17 cellular contexts compared by ENCODE assay signal in genomic region chr3:16942955-16943354, GRCh38.
"Had no signal": no experiment of that assay in that cellular context is flagged by ENCODE, and none has a peak within 500 bp of the region (broad histone marks: within the 10 kb centered on the region; RNA-seq: fewer than 3 reads in every experiment).

No MANE protein-coding gene starts in this region.

- ATAC-seq: foreskin keratinocyte; right lobe of liver; stimulated activated naive CD8-positive, alpha-beta T cell treated with anti-CD3 and anti-CD28 coated beads, Interleukin-15, Interleukin-2, amounts not matched to agents 100 U/mL and 50 U/mL, for 24 hours; upper lobe of right lung; WTC11 had no signal

- H3K9me3 Mint-ChIP-seq: activated CD4-positive, alpha-beta T cell treated with anti-CD3 and anti-CD28 coated beads, Interleukin-2, amount 10 ng/mL, durations not matched to agents 24 days and 14 days; activated T-helper 2 cell treated with anti-CD3 and anti-CD28 coated beads, Interferon-gamma antibody, Interleukin-2, Interleukin-4, amounts not matched to agents 10 μg/mL and 5 μg/mL and 100 μg/mL, durations not matched to agents 14 hours and 24 hours and 36 hours; WTC11 had no signal

- H3K4me1 ChIP-seq: foreskin keratinocyte, right lobe of liver, testis, upper lobe of right lung had no signal

- H3K27me3 Mint-ChIP-seq: activated CD4-positive, alpha-beta T cell treated with anti-CD3 and anti-CD28 coated beads, Interleukin-2, amount 10 ng/mL, durations not matched to agents 24 days and 14 days; progenitor cell of endocrine pancreas had no signal

- DNase-seq: activated CD4-positive, alpha-beta T cell treated with anti-CD3 and anti-CD28 coated beads, Interleukin-2, amount 10 ng/mL, durations not matched to agents 24 days and 14 days; aorta; foreskin keratinocyte; kidney; left ventricle myocardium inferior; nucleus accumbens; right lobe of liver; spleen; stimulated activated CD4-positive, alpha-beta T cell treated with anti-CD3 and anti-CD28 coated beads, Interleukin-2, amount 100 ng/mL, for 24 hours; stimulated activated naive CD8-positive, alpha-beta T cell treated with anti-CD3 and anti-CD28 coated beads, Interleukin-15, Interleukin-2, amounts not matched to agents 100 U/mL and 50 U/mL, for 24 hours; testis; upper lobe of right lung had no signal

- H3K27me3 ChIP-seq: foreskin keratinocyte, right lobe of liver, spleen, testis, upper lobe of right lung had no signal

- H3K9me3 ChIP-seq: left ventricle myocardium inferior, right lobe of liver, spleen, testis, upper lobe of right lung had no signal

- FAIRE-seq: bronchial epithelial cell, endothelial cell of umbilical vein, kidney had no signal

- H3K36me3 Mint-ChIP-seq: WTC11 had no signal

- H3K27ac Mint-ChIP-seq: activated CD4-positive, alpha-beta T cell treated with anti-CD3 and anti-CD28 coated beads, Interleukin-2, amount 10 ng/mL, durations not matched to agents 24 days and 14 days; activated T-helper 2 cell treated with anti-CD3 and anti-CD28 coated beads, Interferon-gamma antibody, Interleukin-2, Interleukin-4, amounts not matched to agents 10 μg/mL and 5 μg/mL and 100 μg/mL, durations not matched to agents 14 hours and 24 hours and 36 hours; progenitor cell of endocrine pancreas; WTC11 had no signal

- H3K4me3 ChIP-seq: left ventricle myocardium inferior, right lobe of liver, spleen, testis, upper lobe of right lung had no signal

- H3K4me3 Mint-ChIP-seq: activated CD4-positive, alpha-beta T cell treated with anti-CD3 and anti-CD28 coated beads, Interleukin-2, amount 10 ng/mL, durations not matched to agents 24 days and 14 days; WTC11 had no signal

- H3K36me3 ChIP-seq: left ventricle myocardium inferior, right lobe of liver, spleen, upper lobe of right lung had no signal

- H3K27ac ChIP-seq: foreskin keratinocyte, right lobe of liver, spleen, testis, upper lobe of right lung had no signal
